19 cellular contexts compared by ENCODE assay signal in the genomic region with DNA sequence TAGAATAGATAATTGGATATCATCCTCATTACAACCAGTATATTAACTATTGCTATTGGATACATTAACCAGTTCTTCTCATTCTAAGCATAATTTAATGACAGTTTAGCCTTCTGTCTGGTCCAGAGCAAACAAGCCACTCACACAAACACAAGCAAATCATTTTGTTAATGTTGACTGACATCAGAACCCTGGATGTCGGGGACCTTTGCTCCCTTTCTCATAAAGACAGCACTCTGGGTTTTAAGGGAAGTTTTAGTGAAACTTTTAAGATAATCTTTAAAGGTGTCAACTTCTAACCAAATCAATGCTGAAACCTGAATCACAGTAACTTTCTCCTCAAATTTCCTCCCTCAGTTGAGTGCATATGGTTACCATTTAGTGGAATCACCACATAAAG.
"Had no signal": no experiment of that assay in that cellular context is flagged by ENCODE, and none has a peak within 500 bp of the region (broad histone marks: within the 10 kb centered on the region; RNA-seq: fewer than 3 reads in every experiment).

No MANE protein-coding gene starts in this region.

- ATAC-seq: effector memory CD8-positive, alpha-beta T cell; esophagus mucosa; gastrocnemius medialis; heart right ventricle; left cardiac atrium; lower lobe of right lung had no signal

- H3K36me3 ChIP-seq: colonic mucosa, esophagus squamous epithelium, gastrocnemius medialis, heart right ventricle, left ventricle myocardium inferior, lower lobe of right lung had no signal

- DNase-seq: colonic mucosa; cortex of kidney; effector CD8-positive, alpha-beta T cell; effector memory CD8-positive, alpha-beta T cell; endodermal cell; erythroblast; esophagus squamous epithelium; foreskin melanocyte; gastrocnemius medialis; glutamatergic neuron; head of caudate nucleus; heart right ventricle; hippocampal formation; left cardiac atrium; left ventricle myocardium inferior; lower lobe of right lung; mesenchymal stem cell had no signal

- H3K9me3 ChIP-seq: colonic mucosa, esophagus squamous epithelium, gastrocnemius medialis, heart right ventricle, left ventricle myocardium inferior, lower lobe of right lung had no signal

- H3K4me1 ChIP-seq: colonic mucosa, gastrocnemius medialis, heart right ventricle, lower lobe of right lung had no signal

- H3K27me3 ChIP-seq: colonic mucosa, esophagus squamous epithelium, gastrocnemius medialis, heart right ventricle had no signal

- H3K27ac ChIP-seq: colonic mucosa, epithelial cell of prostate, esophagus squamous epithelium, gastrocnemius medialis, heart right ventricle, left ventricle myocardium inferior, lower lobe of right lung had no signal

- H3K4me3 ChIP-seq: colonic mucosa, esophagus squamous epithelium, gastrocnemius medialis, heart right ventricle, left ventricle myocardium inferior, lower lobe of right lung had no signal
